In the genomic region with DNA sequence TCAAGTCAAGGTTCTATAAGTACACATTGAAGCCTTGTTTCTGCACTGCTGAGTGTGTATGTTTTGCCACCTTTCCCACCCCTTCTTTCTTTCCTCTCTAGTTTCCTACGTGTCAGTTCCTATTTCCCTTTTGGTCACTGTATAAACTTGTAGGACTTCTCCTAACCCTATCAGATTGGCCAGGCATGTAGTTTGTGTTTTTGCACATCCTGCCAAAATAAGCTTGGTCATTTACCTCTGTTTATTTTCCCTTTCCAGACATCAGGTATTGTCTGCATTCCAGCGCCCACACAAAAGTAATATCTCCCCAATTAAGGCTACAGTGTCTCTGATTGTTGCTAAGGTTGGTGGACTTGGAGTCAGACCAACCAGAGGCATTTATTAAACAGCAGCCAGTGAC, we compare ENCODE assay signal across 26 cellular contexts.
"Had no signal": no experiment of that assay in that cellular context is flagged by ENCODE, and none has a peak within 500 bp of the region (broad histone marks: within the 10 kb centered on the region; RNA-seq: fewer than 3 reads in every experiment).

No MANE protein-coding gene starts in this region.

- H3K79me2 ChIP-seq: hepatocyte had no signal

- H3K27me3 Mint-ChIP-seq: activated T-cell treated with anti-CD3 and anti-CD28 coated beads, Interleukin-2, amount 50 U/mL, for 24 hours; activated T-helper 17 cell treated with anti-CD3 and anti-CD28 coated beads, Interleukin-2, amount 50 U/mL, for 72 hours; stimulated activated naive B cell treated with anti-CD40 and anti-IgM and Interleukin-4, amounts not matched to agents 10 μg/mL and 1 μg/mL and 100 μg/mL, for 72 hours; T-cell; type B pancreatic cell had no signal

- H2AFZ ChIP-seq: hepatocyte had no signal

- H3K4me2 ChIP-seq: hepatocyte had no signal

- DNase-seq: activated CD8-positive, alpha-beta memory T cell treated with anti-CD3 and anti-CD28 coated beads, Interleukin-2, amount 50 U/mL, for 4 hours; activated T-cell treated with anti-CD3 and anti-CD28 coated beads, Interleukin-2, amount 50 U/mL, for 24 hours; aorta; colonic mucosa; endodermal cell; foreskin keratinocyte; immature natural killer cell; ovary; psoas muscle; small intestine; stimulated activated CD4-positive, alpha-beta T cell treated with anti-CD3 and anti-CD28 coated beads, Interleukin-15, amount 100 ng/mL, for 24 hours; stimulated activated CD8-positive, alpha-beta memory T cell treated with anti-CD3 and anti-CD28 coated beads, Interleukin-4, amount 100 ng/mL, for 48 hours; stimulated activated naive B cell treated with anti-CD40 and anti-IgM and Interleukin-4, amounts not matched to agents 10 μg/mL and 1 μg/mL and 100 μg/mL, for 72 hours; T-cell had no signal

- H3K4me3 Mint-ChIP-seq: activated T-cell treated with anti-CD3 and anti-CD28 coated beads, Interleukin-2, amount 50 U/mL, for 24 hours; activated T-helper 17 cell treated with anti-CD3 and anti-CD28 coated beads, Interleukin-2, amount 50 U/mL, for 72 hours; endodermal cell; immature natural killer cell; nephron; stimulated activated naive B cell treated with anti-CD40 and anti-IgM and Interleukin-4, amounts not matched to agents 10 μg/mL and 1 μg/mL and 100 μg/mL, for 72 hours; T-cell; type B pancreatic cell; WTC11 had no signal

- H3K4me3 ChIP-seq: colonic mucosa, hepatocyte, lung, ovary, psoas muscle, thoracic aorta, vagina had no signal

- FAIRE-seq: small intestine had no signal

- H3K27ac ChIP-seq: colonic mucosa, foreskin keratinocyte, hepatocyte, neutrophil, ovary, psoas muscle, thoracic aorta, vagina had no signal

- H3K36me3 Mint-ChIP-seq: immature natural killer cell; stimulated activated naive B cell treated with anti-CD40 and anti-IgM and Interleukin-4, amounts not matched to agents 10 μg/mL and 1 μg/mL and 100 μg/mL, for 72 hours; T-cell; type B pancreatic cell had no signal

- H3K4me1 ChIP-seq: colonic mucosa, psoas muscle, vagina had no signal

- H3K27ac Mint-ChIP-seq: activated naive CD4-positive, alpha-beta T cell treated with anti-CD3 and anti-CD28 coated beads, Interleukin-2, amount 50 U/mL, for 72 hours; activated T-cell treated with anti-CD3 and anti-CD28 coated beads, Interleukin-2, amount 50 U/mL, for 24 hours; activated T-helper 17 cell treated with anti-CD3 and anti-CD28 coated beads, Interleukin-2, amount 50 U/mL, for 72 hours; endodermal cell; immature natural killer cell; nephron; stimulated activated naive B cell treated with anti-CD40 and anti-IgM and Interleukin-4, amounts not matched to agents 10 μg/mL and 1 μg/mL and 100 μg/mL, for 72 hours; T-cell; type B pancreatic cell; WTC11 had no signal

- H3K36me3 ChIP-seq: colonic mucosa, neutrophil, ovary, thoracic aorta, vagina had no signal

- H3K27me3 ChIP-seq: colonic mucosa, hepatocyte, neutrophil, ovary, vagina had no signal

- H3K4me1 Mint-ChIP-seq: activated T-helper 17 cell treated with anti-CD3 and anti-CD28 coated beads, Interleukin-2, amount 50 U/mL, for 72 hours; endodermal cell; immature natural killer cell; stimulated activated naive B cell treated with anti-CD40 and anti-IgM and Interleukin-4, amounts not matched to agents 10 μg/mL and 1 μg/mL and 100 μg/mL, for 72 hours; T-cell had no signal

- H3K9me3 ChIP-seq: colonic mucosa, neutrophil, ovary, vagina had no signal

- ATAC-seq: activated naive CD4-positive, alpha-beta T cell treated with anti-CD3 and anti-CD28 coated beads, Interleukin-2, amount 50 U/mL, for 72 hours; activated T-helper 17 cell treated with anti-CD3 and anti-CD28 coated beads, Interleukin-2, amount 50 U/mL, for 72 hours; foreskin keratinocyte; left lobe of liver; psoas muscle; sciatic nerve; stimulated activated naive B cell treated with anti-CD40 and anti-IgM and Interleukin-4, amounts not matched to agents 10 μg/mL and 1 μg/mL and 100 μg/mL, for 72 hours; T-cell; WTC11 had no signal
